Comparison of ENCODE assay signal across 8 cellular contexts in the genomic region with DNA sequence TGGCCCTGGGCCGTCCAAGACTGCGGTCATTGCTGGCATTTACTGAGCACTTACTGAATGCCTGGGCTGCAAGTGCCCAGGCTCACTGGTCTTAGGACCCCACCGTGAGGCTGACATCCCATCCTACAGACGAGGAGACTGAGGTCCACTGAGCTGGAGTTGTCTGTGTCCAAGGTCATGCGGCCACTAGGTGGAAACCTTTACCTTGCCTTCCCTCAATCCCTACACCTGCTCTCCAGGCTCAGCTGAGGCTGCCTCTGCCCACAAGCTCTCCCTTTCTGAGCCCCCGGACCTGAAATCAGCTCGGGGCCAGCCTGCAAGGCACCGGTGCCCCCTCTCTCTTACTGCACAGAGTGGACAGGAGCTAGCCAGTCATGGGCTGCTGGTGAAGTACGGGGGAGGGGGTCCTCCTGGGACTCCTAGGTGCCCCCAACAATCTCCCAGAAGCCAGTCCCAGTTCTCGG. TPM values are rescaled to one million over a fixed set of nuclear protein-coding genes. Genes with fewer than 3 reads are reported as not detected.
DNase-seq lines count a peak whose midpoint lies in the region; ATAC-seq and TF ChIP-seq lines count a peak whose summit lies in the region.

No MANE protein-coding gene starts in this region.

- peaks cover 0 to 4% of the 10 kb centered on the region in 2 donors for H3K4me1 ChIP-seq in lung (ENCODE audit: control insufficient read depth in 2 of 2, insufficient read depth in 2 of 2, low read length in 2 of 2)

- WGBS in lung, 2 donors = 17 to 19% methylated on average over 10 of the region's 10 CpGs

- H3K36me3 Mint-ChIP-seq in T-helper 17 cell (ENCODE audit: low read depth) = no peaks in the 10 kb centered on the region

- no peaks in the 10 kb centered on the region for H3K27me3 ChIP-seq in lung (ENCODE audit: control insufficient read depth, insufficient read depth)

- ATAC-seq in T-helper 17 cell (peak; percentile 73), lung (ENCODE audit: insufficient read depth, low FRiP score) (no peak), HG03196 (IDR thresholded peaks at IDR 0.05; ENCODE audit: unreplicated experiment) (no peak), GM18502 (IDR thresholded peaks at IDR 0.05; ENCODE audit: poor library complexity, unreplicated experiment) (no peak)

- no peak overlapping the region for H3K27ac Mint-ChIP-seq in T-helper 17 cell

- no peak overlapping the region for H3K4me3 ChIP-seq in lung

- H3K36me3 ChIP-seq in lung (ENCODE audit: control insufficient read depth in 2 of 2, insufficient read depth in 2 of 2, low read length in 2 of 2) = no peaks in the 10 kb centered on the region

- no peak overlapping the region for H3K27ac ChIP-seq in lung (ENCODE audit: low read depth in 1 of 2, low read length in 1 of 2)

- peaks cover 29% of the 10 kb centered on the region for H3K27me3 Mint-ChIP-seq in T-helper 17 cell

- H3K9me3 ChIP-seq in T-helper 17 cell (ENCODE audit: control insufficient read depth, low read length, poor library complexity, severe bottlenecking) (no peaks in the 10 kb centered on the region), lung (ENCODE audit: control insufficient read depth in 2 of 2, insufficient read depth in 1 of 2, low read length in 1 of 2) (no peaks in the 10 kb centered on the region)

- H3K4me1 Mint-ChIP-seq in T-helper 17 cell = peaks cover 6% of the 10 kb centered on the region

- peak overlapping the region; percentile 63 for H3K4me3 Mint-ChIP-seq in T-helper 17 cell

- DNase-seq in NCI-H510A treated with DMSO at 0.1 percent for 48 hours (lab: John Stamatoyannopoulos, UW) (peak; percentile 53), NCI-H510A (lab: John Stamatoyannopoulos, UW) (no peak), M059J (ENCODE audit: low read depth) (peak; percentile 51), T-helper 17 cell (peak in 1 of 3 donors; percentile 23), cerebellar cortex (ENCODE audit: low spot score) (peak; percentile 88), lung (ENCODE audit: low spot score) (peak; percentile 55)

- TF ChIP-seq CTCF in lung (IDR thresholded peaks at IDR 0.05; ENCODE audit: control extremely low read depth, extremely low read depth) = peak; percentile 41

RNA-seq across cellular contexts. Expression of a gene that starts 1.5 kb away (rescaled TPM):
- total RNA-seq in M059J (2014; rRNA removed; shearing (Covaris generic)) = not detected in 2 replicates
- total RNA-seq in T-helper 17 cell (under 1 TPM in 1 of 2 donors, not detected in 1; 0.05 TPM), lung (under 1 TPM; 0.09 TPM)
- under 1 TPM; 0.15 to 0.35 TPM for polyA plus RNA-seq in lung

RNA-seq across cellular contexts. Expression of a gene that starts 10.4 kb away (rescaled TPM):
- 18.9 and 26.5 TPM in 2 replicates for total RNA-seq in M059J (2014; rRNA removed; shearing (Covaris generic))
- total RNA-seq in T-helper 17 cell (10 to 100 TPM; 28.2 to 31.4 TPM), lung (10 to 100 TPM; 17.2 to 42.6 TPM)
- 10 to 100 TPM; 39.7 to 48.9 TPM for polyA plus RNA-seq in lung

RNA-seq across cellular contexts. Expression of a gene that starts 15.8 kb away (rescaled TPM):
- total RNA-seq in M059J (2014; rRNA removed; shearing (Covaris generic)) = 0.10 and 0.89 TPM in 2 replicates
- 1 to 10 TPM; 2.6 to 4.0 TPM for total RNA-seq in T-helper 17 cell
- 1 to 10 TPM; 2.1 to 9.2 TPM for total RNA-seq in lung
- polyA plus RNA-seq in lung = 10 to 100 TPM in 1 of 2 donors, 1 to 10 TPM in 1; 9.4 to 13.5 TPM

RNA-seq across cellular contexts. Expression of a gene that starts 19.8 kb away (rescaled TPM):
- 23.9 and 32.7 TPM in 2 replicates for total RNA-seq in M059J (2014; rRNA removed; shearing (Covaris generic))
- total RNA-seq in T-helper 17 cell = 1 to 10 TPM; 7.8 to 9.2 TPM
- total RNA-seq in lung = 10 to 100 TPM in 1 of 2 donors, 1 to 10 TPM in 1; 3.8 to 20.9 TPM
- polyA plus RNA-seq in lung = 10 to 100 TPM; 12.5 to 14.9 TPM

RNA-seq across cellular contexts. Expression of a gene that starts 28.5 kb away (rescaled TPM):
- total RNA-seq in M059J (2014; rRNA removed; shearing (Covaris generic)) = 9.6 and 20.1 TPM in 2 replicates
- total RNA-seq in T-helper 17 cell = 10 to 100 TPM; 32.0 to 33.6 TPM
- 10 to 100 TPM; 21.0 to 30.2 TPM for total RNA-seq in lung
- 10 to 100 TPM; 22.9 to 26.7 TPM for polyA plus RNA-seq in lung
